Comparison of ENCODE assay signal across 11 cellular contexts in genomic region chr17:40328386-40328766, GRCh38. TPM values are rescaled to one million over a fixed set of nuclear protein-coding genes. Genes with fewer than 3 reads are reported as not detected.
DNase-seq lines count a peak whose midpoint lies in the region; ATAC-seq and TF ChIP-seq lines count a peak whose summit lies in the region.
"Had no signal": no experiment of that assay in that cellular context is flagged by ENCODE, and none has a peak within 500 bp of the region (broad histone marks: within the 10 kb centered on the region; RNA-seq: fewer than 3 reads in every experiment).

No MANE protein-coding gene starts in this region.

- POLR2A ChIA-PET in MCF 10A (lab: Yijun Ruan, JAX): interaction anchor here (1.4 kb wide), 1 partner anchor 12 kb away, joined by 7 read pairs; no protein-coding TSS in a partner anchor

- H3K9me3 Mint-ChIP-seq in MCF 10A (ENCODE audit: unreplicated experiment) (no peaks in the 10 kb centered on the region), mesothelial cell of epicardium (no peaks in the 10 kb centered on the region)
- no peaks in the 10 kb centered on the region for H3K9me3 Mint-ChIP-seq in activated T-helper 1 cell treated with anti-CD3 and anti-CD28 coated beads, Interleukin-12 subunit alpha, Interleukin-12 subunit beta, Interleukin-2, Interleukin-4 antibody, amounts not matched to agents 30 ng/mL and 10 ng/mL and 1 ng/mL, durations not matched to agents 14 hours and 24 hours and 36 hours

- H3K27me3 ChIP-seq in breast epithelium (no peaks in the 10 kb centered on the region), upper lobe of left lung (no peaks in the 10 kb centered on the region)

- H3K36me3 Mint-ChIP-seq in MCF 10A (ENCODE audit: insufficient read depth, unreplicated experiment): peaks cover 15% of the 10 kb centered on the region
- peaks cover 17% of the 10 kb centered on the region for H3K36me3 Mint-ChIP-seq in activated T-helper 1 cell treated with anti-CD3 and anti-CD28 coated beads, Interleukin-12 subunit alpha, Interleukin-12 subunit beta, Interleukin-2, Interleukin-4 antibody, amounts not matched to agents 30 ng/mL and 10 ng/mL and 1 ng/mL, durations not matched to agents 14 hours and 24 hours and 36 hours (ENCODE audit: low read depth)
- H3K36me3 Mint-ChIP-seq in mesothelial cell of epicardium: peaks cover 14% of the 10 kb centered on the region

- no peak overlapping the region for H3K27ac Mint-ChIP-seq in MCF 10A (ENCODE audit: low read depth, unreplicated experiment)
- H3K27ac Mint-ChIP-seq in activated T-helper 1 cell treated with anti-CD3 and anti-CD28 coated beads, Interleukin-12 subunit alpha, Interleukin-12 subunit beta, Interleukin-2, Interleukin-4 antibody, amounts not matched to agents 30 ng/mL and 10 ng/mL and 1 ng/mL, durations not matched to agents 14 hours and 24 hours and 36 hours: peak overlapping the region; percentile 80
- peak overlapping the region; percentile 50 for H3K27ac Mint-ChIP-seq in mesothelial cell of epicardium

- no peak overlapping the region for H3K4me3 Mint-ChIP-seq in MCF 10A (ENCODE audit: unreplicated experiment)
- peak overlapping the region; percentile 29 for H3K4me3 Mint-ChIP-seq in activated T-helper 1 cell treated with anti-CD3 and anti-CD28 coated beads, Interleukin-12 subunit alpha, Interleukin-12 subunit beta, Interleukin-2, Interleukin-4 antibody, amounts not matched to agents 30 ng/mL and 10 ng/mL and 1 ng/mL, durations not matched to agents 14 hours and 24 hours and 36 hours
- no peak overlapping the region for H3K4me3 Mint-ChIP-seq in mesothelial cell of epicardium

- H3K27ac ChIP-seq in breast epithelium (peak overlapping the region; percentile 60 to 94), upper lobe of left lung (peak overlapping the region; percentile 93 to 96 (median 96))

- ATAC-seq in upper lobe of left lung (ENCODE audit: low FRiP score in 2 of 2) (no peak), GM18870 (IDR thresholded peaks at IDR 0.05; ENCODE audit: unreplicated experiment) (no peak), HG03457 (IDR thresholded peaks at IDR 0.05; ENCODE audit: unreplicated experiment) (no peak)

- H3K9me3 ChIP-seq in breast epithelium (no peaks in the 10 kb centered on the region), upper lobe of left lung (no peaks in the 10 kb centered on the region)

- peaks cover 51% of the 10 kb centered on the region for H3K4me1 Mint-ChIP-seq in MCF 10A (ENCODE audit: insufficient read depth, unreplicated experiment)
- peaks cover 89% of the 10 kb centered on the region for H3K4me1 Mint-ChIP-seq in activated T-helper 1 cell treated with anti-CD3 and anti-CD28 coated beads, Interleukin-12 subunit alpha, Interleukin-12 subunit beta, Interleukin-2, Interleukin-4 antibody, amounts not matched to agents 30 ng/mL and 10 ng/mL and 1 ng/mL, durations not matched to agents 14 hours and 24 hours and 36 hours (ENCODE audit: low read depth)
- peaks cover 25% of the 10 kb centered on the region for H3K4me1 Mint-ChIP-seq in mesothelial cell of epicardium

- H3K4me1 ChIP-seq in breast epithelium: peaks cover 64 to 83% of the 10 kb centered on the region in 2 donors
- H3K4me1 ChIP-seq in upper lobe of left lung: peaks cover 100% of the 10 kb centered on the region in 4 donors

- TF ChIP-seq CTCF in breast epithelium (IDR thresholded peaks at IDR 0.05): no peak
- TF ChIP-seq CTCF in MCF 10A (IDR thresholded peaks at IDR 0.05; ENCODE audit: unreplicated experiment): no peak
- TF ChIP-seq CTCF in mesothelial cell of epicardium (IDR thresholded peaks at IDR 0.05; ENCODE audit: unreplicated experiment): no peak
- no peak for TF ChIP-seq CTCF in upper lobe of left lung (IDR thresholded peaks at IDR 0.05)

- no peak overlapping the region for H3K4me3 ChIP-seq in breast epithelium
- no peak overlapping the region for H3K4me3 ChIP-seq in upper lobe of left lung

- TF ChIP-seq POLR2A in breast epithelium (IDR thresholded peaks at IDR 0.05) (no peak), upper lobe of left lung (IDR thresholded peaks at IDR 0.05) (no peak)

- DNase-seq in breast epithelium (ENCODE audit: low spot score in 2 of 2): no peak
- no peak for DNase-seq in MCF 10A (ENCODE audit: unreplicated experiment)
- no peak for DNase-seq in activated T-helper 1 cell treated with anti-CD3 and anti-CD28 coated beads, Interleukin-12 subunit alpha, Interleukin-12 subunit beta, Interleukin-2, Interleukin-4 antibody, amounts not matched to agents 30 ng/mL and 10 ng/mL and 1 ng/mL, durations not matched to agents 14 hours and 24 hours and 36 hours (ENCODE audit: low spot score)
- DNase-seq in mesothelial cell of epicardium (ENCODE audit: low spot score in 2 of 2, unreplicated experiment in 2 of 2): no peak
- no peak for DNase-seq in upper lobe of left lung
- DNase-seq in stimulated activated CD4-positive, alpha-beta T cell treated with anti-CD3 and anti-CD28 coated beads, Interleukin-1b, Interleukin-23, amount 100 ng/mL, for 48 hours: no peak
- DNase-seq: activated CD4-positive, CD25-positive, alpha-beta regulatory T cell; NCI-H2081 had no signal

- 71 to 87% methylated on average over 2 of the region's 2 CpGs for WGBS in upper lobe of left lung, 2 donors

- H3K36me3 ChIP-seq in breast epithelium (no peaks in the 10 kb centered on the region), upper lobe of left lung (peaks cover 0 to 11% (median 3%) of the 10 kb centered on the region in 4 donors)

- TF ChIP-seq EP300 in upper lobe of left lung (IDR thresholded peaks at IDR 0.05): no peak

- CTCF ChIA-PET in MCF 10A (lab: Yijun Ruan, JAX): interaction anchor here (0.8 to 1.6 kb wide), 3 partner anchors 9 to 26 kb away, joined by 3 to 4 read pairs (median 3); no protein-coding TSS in a partner anchor

- BruUV-seq in MCF 10A (replicated peaks; lab: Mats Ljungman, UMichigan): no TSS peak

- intact Hi-C loops in breast epithelium (cut with DNase I; ENCODE audit: low total_unique reads) (no loop called here), MCF 10A (cut with micrococcal nuclease) (no loop called here)
- intact Hi-C loops in activated T-helper 1 cell treated with anti-CD3 and anti-CD28 coated beads, Interleukin-12 subunit alpha, Interleukin-12 subunit beta, Interleukin-2, Interleukin-4 antibody, amounts not matched to agents 30 ng/mL and 10 ng/mL and 1 ng/mL, durations not matched to agents 14 hours and 24 hours and 36 hours (cut with micrococcal nuclease): loop anchor here (10.0 kb wide), 1 partner anchor 1336 kb away; no protein-coding TSS in a partner anchor

- H3K27me3 Mint-ChIP-seq in MCF 10A (ENCODE audit: insufficient read depth, unreplicated experiment): no peaks in the 10 kb centered on the region
- H3K27me3 Mint-ChIP-seq in activated T-helper 1 cell treated with anti-CD3 and anti-CD28 coated beads, Interleukin-12 subunit alpha, Interleukin-12 subunit beta, Interleukin-2, Interleukin-4 antibody, amounts not matched to agents 30 ng/mL and 10 ng/mL and 1 ng/mL, durations not matched to agents 14 hours and 24 hours and 36 hours (ENCODE audit: insufficient read depth): no peaks in the 10 kb centered on the region
- H3K27me3 Mint-ChIP-seq in mesothelial cell of epicardium (ENCODE audit: low read depth): no peaks in the 10 kb centered on the region

RNA-seq across cellular contexts. Expression of gene RARA, which starts 19.4 kb away (rescaled TPM):
- total RNA-seq in breast epithelium (10 to 100 TPM; 14.2 to 31.2 (median 25.2) TPM), MCF 10A (2022) (12.2 and 12.6 TPM in 2 replicates), mesothelial cell of epicardium (74.0 to 80.8 TPM (median 79.6 TPM) in 3 replicates), upper lobe of left lung (10 to 100 TPM; 45.7 to 95.6 (median 85.9) TPM)
- 19.3 and 19.9 TPM in 2 replicates for total RNA-seq in activated T-helper 1 cell treated with anti-CD3 and anti-CD28 coated beads, Interleukin-12 subunit alpha, Interleukin-12 subunit beta, Interleukin-2, Interleukin-4 antibody, amounts not matched to agents 30 ng/mL and 10 ng/mL and 1 ng/mL, durations not matched to agents 14 hours and 24 hours and 36 hours

RNA-seq across cellular contexts. Expression of gene GJD3, which starts 36.2 kb away (rescaled TPM):
- total RNA-seq in breast epithelium (not detected), MCF 10A (2022) (not detected in 2 replicates), mesothelial cell of epicardium (0.27 TPM in 1 of 3 replicates, not detected in the others), upper lobe of left lung (1 to 10 TPM in 4 of 6 donors, not detected in 2; 1.7 to 8.4 (median 4.5) TPM)
- total RNA-seq in activated T-helper 1 cell treated with anti-CD3 and anti-CD28 coated beads, Interleukin-12 subunit alpha, Interleukin-12 subunit beta, Interleukin-2, Interleukin-4 antibody, amounts not matched to agents 30 ng/mL and 10 ng/mL and 1 ng/mL, durations not matched to agents 14 hours and 24 hours and 36 hours: 0.44 and 0.56 TPM in 2 replicates
- total RNA-seq: myocyte had no signal

RNA-seq across cellular contexts. Expression of gene CDC6, which starts 40.7 kb away (rescaled TPM):
- total RNA-seq in breast epithelium: under 1 TPM; 0.29 to 0.98 (median 0.80) TPM
- 70.0 and 96.8 TPM in 2 replicates for total RNA-seq in MCF 10A (2022)
- total RNA-seq in activated T-helper 1 cell treated with anti-CD3 and anti-CD28 coated beads, Interleukin-12 subunit alpha, Interleukin-12 subunit beta, Interleukin-2, Interleukin-4 antibody, amounts not matched to agents 30 ng/mL and 10 ng/mL and 1 ng/mL, durations not matched to agents 14 hours and 24 hours and 36 hours: 130 and 135 TPM in 2 replicates
- total RNA-seq in mesothelial cell of epicardium: 16.4 to 18.9 TPM (median 16.8 TPM) in 3 replicates
- total RNA-seq in upper lobe of left lung: 1 to 10 TPM; 1.1 to 5.1 (median 2.3) TPM
